ENCODE assay signal across 8 cellular contexts in the genomic region with DNA sequence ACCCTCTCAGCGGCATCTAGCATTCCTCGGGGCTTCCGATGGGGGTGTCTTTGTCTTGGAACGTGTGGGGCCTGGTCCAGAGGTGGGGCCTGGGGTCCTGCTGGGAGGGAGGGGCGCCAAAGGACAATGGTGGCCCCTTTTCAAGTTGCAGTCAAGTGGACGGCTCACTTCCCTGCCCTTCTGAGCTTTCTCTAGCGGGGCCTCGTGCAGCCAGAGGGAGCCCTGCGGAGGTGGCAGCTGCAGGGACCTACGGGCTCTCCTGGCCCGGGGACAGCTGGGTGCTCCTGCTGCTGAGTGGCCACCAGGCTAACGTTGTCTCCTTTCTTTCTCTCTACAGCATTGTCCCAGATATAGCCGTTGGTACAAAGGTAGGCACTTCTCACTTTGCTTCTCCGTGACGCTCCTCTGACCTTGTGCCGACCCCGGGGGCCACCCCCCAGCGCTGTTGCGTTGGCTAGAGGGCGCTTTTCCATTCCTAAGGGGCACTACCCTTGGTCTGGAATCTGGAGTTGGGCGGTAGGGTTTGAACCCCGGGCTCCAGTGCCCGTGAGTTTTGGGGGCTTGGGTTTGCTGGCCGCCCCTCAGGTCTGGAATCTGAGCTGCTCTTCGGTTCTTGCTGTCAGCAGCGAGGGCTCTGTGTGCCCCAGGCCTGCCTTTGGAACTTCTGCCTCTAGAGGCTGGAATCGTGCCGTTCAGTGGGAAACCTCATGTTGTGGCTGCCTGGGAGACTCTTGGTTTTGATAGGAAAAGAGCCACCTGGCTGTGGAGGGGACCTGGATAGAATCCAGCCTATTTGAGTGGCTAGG. TPM values are rescaled to one million over a fixed set of nuclear protein-coding genes. Genes with fewer than 3 reads are reported as not detected.
A peak's percentile ranks its signal among the peaks of the same experiment; 100 is the strongest.
DNase-seq lines count a peak whose midpoint lies in the region; TF ChIP-seq lines count a peak whose summit lies in the region.
"Had no signal": no experiment of that assay in that cellular context is flagged by ENCODE, and none has a peak within 500 bp of the region (broad histone marks: within the 10 kb centered on the region; RNA-seq: fewer than 3 reads in every experiment).

No MANE protein-coding gene starts in this region.

- peak; percentile 31 for DNase-seq in NCI-H1092 treated with DMSO at 0.1 percent for 48 hours (lab: John Stamatoyannopoulos, UW)
- no peak for DNase-seq in NCI-H1092 (lab: John Stamatoyannopoulos, UW)
- DNase-seq in mesothelial cell of epicardium (ENCODE audit: low spot score in 2 of 2, unreplicated experiment in 2 of 2), result no peak
- no peak for DNase-seq in activated CD4-positive, CD25-positive, alpha-beta regulatory T cell (lab: John Stamatoyannopoulos, UW)
- no peak for DNase-seq in KG1 (lab: John Stamatoyannopoulos, UW)

- H3K4me1 Mint-ChIP-seq in activated naive CD8-positive, alpha-beta T cell (ENCODE audit: low read depth), result peaks cover 37% of the 10 kb centered on the region
- peaks cover 49% of the 10 kb centered on the region for H3K4me1 Mint-ChIP-seq in mesothelial cell of epicardium

- no peaks in the 10 kb centered on the region for H3K9me3 Mint-ChIP-seq in activated naive CD8-positive, alpha-beta T cell (ENCODE audit: low read depth)
- H3K9me3 Mint-ChIP-seq in mesothelial cell of epicardium, result no peaks in the 10 kb centered on the region

- no peaks in the 10 kb centered on the region for H3K27me3 Mint-ChIP-seq in activated naive CD8-positive, alpha-beta T cell
- H3K27me3 Mint-ChIP-seq in mesothelial cell of epicardium (ENCODE audit: low read depth), result no peaks in the 10 kb centered on the region

- H3K4me3 Mint-ChIP-seq in activated naive CD8-positive, alpha-beta T cell, result peak overlapping the region; percentile 90
- peak overlapping the region; percentile 85 for H3K4me3 Mint-ChIP-seq in mesothelial cell of epicardium

- H3K36me3 Mint-ChIP-seq in activated naive CD8-positive, alpha-beta T cell, result peaks cover 7% of the 10 kb centered on the region
- peaks cover 9% of the 10 kb centered on the region for H3K36me3 Mint-ChIP-seq in mesothelial cell of epicardium

- H3K27ac Mint-ChIP-seq in activated naive CD8-positive, alpha-beta T cell, result peak overlapping the region; percentile 87
- peak overlapping the region; percentile 99 for H3K27ac Mint-ChIP-seq in mesothelial cell of epicardium

- no peak for TF ChIP-seq CTCF in mesothelial cell of epicardium (IDR thresholded peaks at IDR 0.05; ENCODE audit: unreplicated experiment)

RNA-seq across cellular contexts. Expression of a gene that starts 2.0 kb away (rescaled TPM):
- 447 to 482 TPM (median 459 TPM) in 3 replicates for total RNA-seq in mesothelial cell of epicardium

RNA-seq across cellular contexts. Expression of a gene that starts 22.5 kb away (rescaled TPM):
- 140 to 162 TPM (median 152 TPM) in 3 replicates for total RNA-seq in mesothelial cell of epicardium

RNA-seq across cellular contexts. Expression of a gene that starts 28.4 kb away (rescaled TPM):
- total RNA-seq in mesothelial cell of epicardium, result 6.4 to 7.1 TPM (median 6.7 TPM) in 3 replicates
- total RNA-seq: Daoy, pulmonary artery endothelial cell had no signal

RNA-seq across cellular contexts. Expression of a gene that starts 41.5 kb away (rescaled TPM):
- total RNA-seq in mesothelial cell of epicardium, result 0.23 TPM in 1 of 3 replicates, not detected in the others
- total RNA-seq: Daoy, pulmonary artery endothelial cell had no signal

RNA-seq across cellular contexts. Expression of a gene that starts 48.4 kb away (rescaled TPM):
- total RNA-seq in mesothelial cell of epicardium, result 1.4 to 2.2 TPM (median 1.5 TPM) in 3 replicates
- total RNA-seq: pulmonary artery endothelial cell had no signal
